In genomic region chr3:78645628-78646310, GRCh38 we compare ENCODE assay signal across 8 cellular contexts.
DNase-seq lines count a peak whose midpoint lies in the region; ATAC-seq and TF ChIP-seq lines count a peak whose summit lies in the region.

No MANE protein-coding gene starts in this region.

- H3K27ac Mint-ChIP-seq in MCF 10A (ENCODE audit: low read depth, unreplicated experiment) = no peak overlapping the region

- no peaks in the 10 kb centered on the region for H3K27me3 Mint-ChIP-seq in MCF 10A (ENCODE audit: insufficient read depth, unreplicated experiment)

- H3K36me3 Mint-ChIP-seq in MCF 10A (ENCODE audit: insufficient read depth, unreplicated experiment) = no peaks in the 10 kb centered on the region

- TF ChIP-seq CTCF in MCF 10A (IDR thresholded peaks at IDR 0.05; ENCODE audit: unreplicated experiment) (peak; percentile 73), kidney epithelial cell (IDR thresholded peaks at IDR 0.05; ENCODE audit: insufficient read depth, low read length, poor library complexity, severe bottlenecking) (peak; percentile 68), upper lobe of right lung (IDR thresholded peaks at IDR 0.05) (peak; percentile 89)

- H3K4me3 ChIP-seq in kidney epithelial cell (ENCODE audit: low read depth, low read length) = no peak overlapping the region
- no peak overlapping the region for H3K4me3 ChIP-seq in upper lobe of right lung

- H3K4me1 Mint-ChIP-seq in MCF 10A (ENCODE audit: insufficient read depth, unreplicated experiment) = no peaks in the 10 kb centered on the region

- H3K27me3 ChIP-seq in kidney epithelial cell (ENCODE audit: control insufficient read depth, insufficient read depth, low read length) (no peaks in the 10 kb centered on the region), upper lobe of right lung (no peaks in the 10 kb centered on the region)

- no peaks in the 10 kb centered on the region for H3K9me3 ChIP-seq in upper lobe of right lung

- peak; percentile 84 for ATAC-seq in GM19043 (IDR thresholded peaks at IDR 0.05; ENCODE audit: low read depth, unreplicated experiment)
- ATAC-seq in HG03135 (IDR thresholded peaks at IDR 0.05; ENCODE audit: unreplicated experiment) = peak; percentile 84
- ATAC-seq in upper lobe of right lung = peak; percentile 92

- POLR2A ChIA-PET in MCF 10A (lab: Yijun Ruan, JAX) = interaction anchor here (0.7 kb wide), 1 partner anchor 821 kb away, joined by 4 read pairs; no protein-coding TSS in a partner anchor

- in situ Hi-C loops in Caki2 (cut with HindIII; ENCODE audit: low pct_unique_long_range_greater_than_20kb, low sequenced_read_pairs) = no loop called here

- H3K27ac ChIP-seq in upper lobe of right lung = no peak overlapping the region

- intact Hi-C loops in MCF 10A (cut with micrococcal nuclease) (loop anchor here (1.0 to 10.0 kb wide), 5 partner anchors 371 to 1607 kb away; no protein-coding TSS in a partner anchor), upper lobe of right lung (cut with DNase I) (no loop called here)

- no peaks in the 10 kb centered on the region for H3K36me3 ChIP-seq in kidney epithelial cell (ENCODE audit: control insufficient read depth, insufficient read depth, low read length)
- no peaks in the 10 kb centered on the region for H3K36me3 ChIP-seq in upper lobe of right lung

- CTCF ChIA-PET in MCF 10A (lab: Yijun Ruan, JAX) = interaction anchor here (0.5 to 3.2 kb wide), 38 partner anchors 9 to 1609 kb away, joined by 3 to 12 read pairs (median 3); partner anchors contain the start of gene ROBO2

- H3K9me3 Mint-ChIP-seq in MCF 10A (ENCODE audit: unreplicated experiment) = no peaks in the 10 kb centered on the region

- BruUV-seq in MCF 10A (replicated peaks; lab: Mats Ljungman, UMichigan) = no TSS peak

- peak; percentile 55 for DNase-seq in Caki2 (ENCODE audit: low read depth)
- peak; percentile 15 for DNase-seq in NCI-H345 treated with DMSO at 0.1 percent for 48 hours (lab: John Stamatoyannopoulos, UW; ENCODE audit: unreplicated experiment)
- DNase-seq in MCF 10A (ENCODE audit: unreplicated experiment) = peak; percentile 71
- DNase-seq in kidney epithelial cell (ENCODE audit: low read depth) = peak; percentile 62
- no peak for DNase-seq in upper lobe of right lung
- DNase-seq in UCSD-AML1 (lab: John Stamatoyannopoulos, UW; ENCODE audit: unreplicated experiment) = no peak

- peaks cover 13% of the 10 kb centered on the region for H3K4me1 ChIP-seq in upper lobe of right lung

- H3K4me3 Mint-ChIP-seq in MCF 10A (ENCODE audit: unreplicated experiment) = no peak overlapping the region

Comparison
In these comparisons a context has a peak if more than half of its experiments do, and no peak if none do; other contexts are left out.
1. DNase-seq: peak in Caki2 (single experiment), NCI-H345 treated with DMSO at 0.1 percent for 48 hours (single experiment), MCF 10A (single experiment) and kidney epithelial cell (single experiment); none in upper lobe of right lung (single experiment) and UCSD-AML1 (single experiment).
2. Peak in every context shown above with its lines, with median percentiles within 50 percentile points of each other: ATAC-seq and CTCF ChIP-seq.